ENCODE assay signal across 12 cellular contexts in genomic region chr19:37583340-37583739, GRCh38. TPM values are rescaled to one million over a fixed set of nuclear protein-coding genes. Genes with fewer than 3 reads are reported as not detected.
"Had no signal": no experiment of that assay in that cellular context is flagged by ENCODE, and none has a peak within 500 bp of the region (broad histone marks: within the 10 kb centered on the region; RNA-seq: fewer than 3 reads in every experiment).

No MANE protein-coding gene starts in this region.

- H3K27ac ChIP-seq: ascending aorta, epithelial cell of prostate had no signal

- ATAC-seq: activated T-helper 17 cell treated with anti-CD3 and anti-CD28 coated beads, Interleukin-2, amount 50 U/mL, for 72 hours; effector memory CD8-positive, alpha-beta T cell; left cardiac atrium; naive thymus-derived CD8-positive, alpha-beta T cell had no signal

- H3K27me3 ChIP-seq: ascending aorta had no signal

- H3K4me1 ChIP-seq: ascending aorta had no signal

- DNase-seq: activated CD4-positive, alpha-beta T cell treated with anti-CD3 and anti-CD28 coated beads for 1 hour; activated CD4-positive, alpha-beta T cell treated with anti-CD3 and anti-CD28 coated beads, Interleukin-2, amount 50 U/mL, for 4 hours; activated naive CD4-positive, alpha-beta T cell treated with Interleukin-2 at 50 U/mL for 16 hours; activated T-cell treated with anti-CD3 and anti-CD28 coated beads for 4 hours; dermis blood vessel endothelial cell; effector memory CD8-positive, alpha-beta T cell; head of caudate nucleus; left cardiac atrium; naive thymus-derived CD8-positive, alpha-beta T cell had no signal

RNA-seq across cellular contexts. Expression of gene ZNF540, which starts 11.3 kb away (rescaled TPM):
- total RNA-seq: ascending aorta had no signal
